In the genomic region with DNA sequence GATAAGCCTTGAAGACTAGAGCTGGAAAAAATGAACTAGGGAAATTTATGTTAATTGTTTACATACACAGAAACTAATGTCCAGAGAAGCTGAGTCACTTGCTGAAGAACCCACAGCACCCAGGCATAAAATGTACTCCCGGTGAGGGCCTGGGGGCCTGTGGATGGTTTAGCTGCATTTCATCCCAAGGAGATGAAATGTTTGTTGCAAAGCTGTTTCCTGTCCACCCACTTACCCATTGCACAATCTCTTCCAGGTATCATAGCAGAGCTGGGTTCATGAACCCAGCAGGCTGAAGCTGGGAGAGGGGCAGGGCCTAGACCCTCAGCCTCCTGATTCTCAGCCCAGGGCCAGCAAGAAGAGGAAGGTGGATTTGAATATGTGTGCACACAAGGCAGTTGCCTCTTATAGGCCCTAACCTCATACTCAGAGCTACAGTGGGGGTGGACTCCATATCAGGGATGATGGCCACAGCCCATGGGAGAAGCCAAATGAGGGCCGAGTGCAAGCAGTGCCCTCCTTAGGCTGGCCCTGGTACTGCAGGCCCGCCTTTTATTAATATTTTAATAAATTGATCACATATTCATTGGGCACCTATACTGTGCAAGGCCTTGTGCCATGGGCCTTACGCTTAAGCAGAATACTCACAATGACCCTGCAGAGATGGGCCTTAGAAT, we compare ENCODE assay signal across 8 cellular contexts.
A peak's percentile ranks its signal among the peaks of the same experiment; 100 is the strongest.
DNase-seq lines count a peak whose midpoint lies in the region; ATAC-seq and TF ChIP-seq lines count a peak whose summit lies in the region.

No MANE protein-coding gene starts in this region.

- in situ Hi-C loops in Caki2 (cut with HindIII; ENCODE audit: low pct_unique_long_range_greater_than_20kb, low sequenced_read_pairs), result no loop called here

- 69% methylated on average over 4 of the region's 4 CpGs for WGBS in right cardiac atrium

- peak; percentile 56 to 64 for ATAC-seq in right cardiac atrium

- TF ChIP-seq CTCF in HFF-Myc (IDR thresholded peaks at IDR 0.05; ENCODE audit: low read depth, low read length, missing control alignments), result peak; percentile 87

- H3K4me3 ChIP-seq in HFF-Myc (replicated peaks; ENCODE audit: low read depth, low read length) (no peak overlapping the region), right cardiac atrium (ENCODE audit: low read length) (no peak overlapping the region)

- no peaks in the 10 kb centered on the region for H3K27me3 ChIP-seq in right cardiac atrium (ENCODE audit: control insufficient read depth, insufficient read depth)

- intact Hi-C loops in right cardiac atrium (cut with DNase I), result loop anchor here in 1 of 4 donors (10.0 kb wide), 1 partner anchor 157 kb away; no protein-coding TSS in a partner anchor

- H3K4me1 ChIP-seq in right cardiac atrium (ENCODE audit: control insufficient read depth, insufficient read depth, low read length), result no peaks in the 10 kb centered on the region

- H3K27ac ChIP-seq in right cardiac atrium (ENCODE audit: low read length) (no peak overlapping the region), substantia nigra (ENCODE audit: low read depth, low read length, poor library complexity, severe bottlenecking) (peak overlapping the region; percentile 55)

- no peaks in the 10 kb centered on the region for H3K9me3 ChIP-seq in right cardiac atrium (ENCODE audit: control insufficient read depth, low read length)

- DNase-seq in Caki2 (ENCODE audit: low read depth) (peak; percentile 11), HFF-Myc (ENCODE audit: extremely low read depth, low read depth) (no peak), UCSD-AML1 (lab: John Stamatoyannopoulos, UW; ENCODE audit: unreplicated experiment) (peak; percentile 49), right cardiac atrium (peak in 2 of 3 donors; percentile 37 to 70), substantia nigra (lab: John Stamatoyannopoulos, UW) (peak in 27 of 49 donors; percentile 6 to 54 (median 27)), GOT3 (lab: John Stamatoyannopoulos, UW) (no peak), middle frontal gyrus (ENCODE audit: extremely low spot score, low spot score) (no peak), cerebellum (ENCODE audit: low spot score) (no peak)

Comparison
In these comparisons a context has a peak if more than half of its experiments do, and no peak if none do; other contexts are left out.
1. DNase-seq: peak in Caki2 (single experiment), UCSD-AML1 (single experiment), right cardiac atrium (2 of 3) and substantia nigra (27 of 49); none in HFF-Myc (single experiment), GOT3 (single experiment), middle frontal gyrus (single experiment) and cerebellum (single experiment).